6 cellular contexts compared by ENCODE assay signal in the genomic region with DNA sequence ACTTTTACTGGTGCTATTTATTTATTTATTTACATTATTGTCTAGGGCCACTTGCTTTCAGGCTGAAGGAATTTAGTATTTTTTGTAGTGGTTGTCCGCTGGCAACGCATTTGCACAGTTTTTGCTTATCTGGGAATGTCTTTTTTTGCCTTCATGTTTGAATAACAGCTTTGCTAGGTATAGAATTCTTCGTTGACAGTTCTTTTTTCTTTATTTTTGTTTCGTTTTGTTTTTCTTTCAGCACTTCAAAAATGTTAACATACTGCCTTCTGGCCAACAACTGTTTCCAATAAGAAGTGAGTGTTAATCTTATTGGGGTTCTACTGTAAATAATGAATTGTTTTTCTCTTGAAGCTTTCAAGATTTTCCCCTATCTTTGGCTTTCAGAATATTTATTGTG.
"Had no signal": no experiment of that assay in that cellular context is flagged by ENCODE, and none has a peak within 500 bp of the region (broad histone marks: within the 10 kb centered on the region; RNA-seq: fewer than 3 reads in every experiment).

No MANE protein-coding gene starts in this region.

- DNase-seq: H9, HCEC 1CT, HFFc6 had no signal

- H3K27ac Mint-ChIP-seq: GM23338, H9, HFFc6, IgD-negative memory B cell had no signal

- H3K27ac ChIP-seq: HL-60 had no signal

- H3K4me3 Mint-ChIP-seq: GM23338, H9, HFFc6, IgD-negative memory B cell had no signal

- H3K4me3 ChIP-seq: GM23338 had no signal

- H3K27me3 Mint-ChIP-seq: IgD-negative memory B cell had no signal

- H3K4me1 Mint-ChIP-seq: IgD-negative memory B cell had no signal
